ENCODE assay signal across 13 cellular contexts in genomic region chr1:87044424-87044823, GRCh38.
DNase-seq lines count a peak whose midpoint lies in the region; ATAC-seq and TF ChIP-seq lines count a peak whose summit lies in the region.
"Had no signal": no experiment of that assay in that cellular context is flagged by ENCODE, and none has a peak within 500 bp of the region (broad histone marks: within the 10 kb centered on the region; RNA-seq: fewer than 3 reads in every experiment).

No MANE protein-coding gene starts in this region.

- intact Hi-C loops in right cardiac atrium (cut with DNase I): no loop called here
- intact Hi-C loops in Calu3 (cut with micrococcal nuclease; ENCODE audit: unreplicated experiment): no loop called here

- CTCF ChIA-PET in Calu3 (lab: Charles Lee): no interaction called here

- H3K27me3 Mint-ChIP-seq in T-helper 17 cell (no peaks in the 10 kb centered on the region), progenitor cell of endocrine pancreas (no peaks in the 10 kb centered on the region), Calu3 (ENCODE audit: unreplicated experiment) (no peaks in the 10 kb centered on the region)
- H3K27me3 Mint-ChIP-seq: dendritic cell treated with granulocyte-macrophage colony-stimulating factor and Interleukin-4, amounts not matched to agents 40 ng/mL and 50 ng/mL, for 4 days had no signal

- H3K27ac Mint-ChIP-seq in T-helper 17 cell (peak overlapping the region; percentile 85), progenitor cell of endocrine pancreas (no peak overlapping the region), Calu3 (ENCODE audit: unreplicated experiment) (no peak overlapping the region)
- H3K27ac Mint-ChIP-seq: dendritic cell treated with granulocyte-macrophage colony-stimulating factor and Interleukin-4, amounts not matched to agents 40 ng/mL and 50 ng/mL, for 4 days had no signal

- H3K9me3 Mint-ChIP-seq in progenitor cell of endocrine pancreas (ENCODE audit: low read depth) (peaks cover 15% of the 10 kb centered on the region), Calu3 (ENCODE audit: low read depth, unreplicated experiment) (no peaks in the 10 kb centered on the region)

- H3K27me3 ChIP-seq in right cardiac atrium (ENCODE audit: control insufficient read depth, insufficient read depth): no peaks in the 10 kb centered on the region
- H3K27me3 ChIP-seq: gastroesophageal sphincter, neutrophil had no signal

- no peak for TF ChIP-seq CTCF in progenitor cell of endocrine pancreas (IDR thresholded peaks at IDR 0.05; ENCODE audit: unreplicated experiment)
- TF ChIP-seq CTCF in Calu3 (IDR thresholded peaks at IDR 0.05; ENCODE audit: unreplicated experiment): no peak

- H3K27ac ChIP-seq in right cardiac atrium (ENCODE audit: low read length): no peak overlapping the region
- H3K27ac ChIP-seq: gastroesophageal sphincter, neutrophil had no signal

- peaks cover 2% of the 10 kb centered on the region for H3K36me3 Mint-ChIP-seq in T-helper 17 cell (ENCODE audit: low read depth)
- H3K36me3 Mint-ChIP-seq in progenitor cell of endocrine pancreas (ENCODE audit: insufficient read depth): peaks cover 12% of the 10 kb centered on the region
- H3K36me3 Mint-ChIP-seq in Calu3 (ENCODE audit: insufficient read depth, unreplicated experiment): no peaks in the 10 kb centered on the region

- ATAC-seq in GM18498 (IDR thresholded peaks at IDR 0.05; ENCODE audit: unreplicated experiment): peak; percentile 45
- ATAC-seq in GM19351 (IDR thresholded peaks at IDR 0.05; ENCODE audit: unreplicated experiment): peak; percentile 36
- ATAC-seq in HG02973 (IDR thresholded peaks at IDR 0.05; ENCODE audit: unreplicated experiment): peak; percentile 29
- ATAC-seq in T-helper 17 cell: peak; percentile 18
- ATAC-seq in HG02870 (IDR thresholded peaks at IDR 0.05; ENCODE audit: unreplicated experiment): no peak
- ATAC-seq in right cardiac atrium: no peak
- ATAC-seq: gastroesophageal sphincter, Panc1 had no signal

- H3K4me1 Mint-ChIP-seq in T-helper 17 cell (peaks cover 16% of the 10 kb centered on the region), progenitor cell of endocrine pancreas (ENCODE audit: low read depth) (no peaks in the 10 kb centered on the region), Calu3 (ENCODE audit: low read depth, unreplicated experiment) (no peaks in the 10 kb centered on the region)

- no peak overlapping the region for H3K4me3 Mint-ChIP-seq in T-helper 17 cell
- no peak overlapping the region for H3K4me3 Mint-ChIP-seq in progenitor cell of endocrine pancreas (ENCODE audit: low read depth)
- no peak overlapping the region for H3K4me3 Mint-ChIP-seq in Calu3 (ENCODE audit: low read depth, unreplicated experiment)
- H3K4me3 Mint-ChIP-seq: dendritic cell treated with granulocyte-macrophage colony-stimulating factor and Interleukin-4, amounts not matched to agents 40 ng/mL and 50 ng/mL, for 4 days had no signal

- no peaks in the 10 kb centered on the region for H3K9me3 ChIP-seq in T-helper 17 cell (ENCODE audit: control insufficient read depth, low read length, poor library complexity, severe bottlenecking)
- H3K9me3 ChIP-seq in right cardiac atrium (ENCODE audit: control insufficient read depth, low read length): no peaks in the 10 kb centered on the region
- H3K9me3 ChIP-seq: neutrophil had no signal

- H3K4me3 ChIP-seq in right cardiac atrium (ENCODE audit: low read length): no peak overlapping the region
- H3K4me3 ChIP-seq: gastroesophageal sphincter had no signal

- no TSS peak for BruUV-seq in Calu3 (replicated peaks; lab: Mats Ljungman, UMichigan)

- DNase-seq in T-helper 17 cell (no peak), progenitor cell of endocrine pancreas (ENCODE audit: low spot score, unreplicated experiment) (no peak), right cardiac atrium (no peak), Calu3 (no peak)
- DNase-seq: KBM-7 had no signal

- no peaks in the 10 kb centered on the region for H3K4me1 ChIP-seq in right cardiac atrium (ENCODE audit: control insufficient read depth, insufficient read depth, low read length)
- H3K4me1 ChIP-seq: gastroesophageal sphincter had no signal

Comparison
In these comparisons a context has a peak if more than half of its experiments do, and no peak if none do; other contexts are left out.
1. ATAC-seq: peak in GM18498 (single experiment), GM19351 (single experiment), HG02973 (single experiment) and T-helper 17 cell (single experiment); none in HG02870 (single experiment) and right cardiac atrium (0 of 2).